Comparison of ENCODE assay signal across 17 cellular contexts in the genomic region with DNA sequence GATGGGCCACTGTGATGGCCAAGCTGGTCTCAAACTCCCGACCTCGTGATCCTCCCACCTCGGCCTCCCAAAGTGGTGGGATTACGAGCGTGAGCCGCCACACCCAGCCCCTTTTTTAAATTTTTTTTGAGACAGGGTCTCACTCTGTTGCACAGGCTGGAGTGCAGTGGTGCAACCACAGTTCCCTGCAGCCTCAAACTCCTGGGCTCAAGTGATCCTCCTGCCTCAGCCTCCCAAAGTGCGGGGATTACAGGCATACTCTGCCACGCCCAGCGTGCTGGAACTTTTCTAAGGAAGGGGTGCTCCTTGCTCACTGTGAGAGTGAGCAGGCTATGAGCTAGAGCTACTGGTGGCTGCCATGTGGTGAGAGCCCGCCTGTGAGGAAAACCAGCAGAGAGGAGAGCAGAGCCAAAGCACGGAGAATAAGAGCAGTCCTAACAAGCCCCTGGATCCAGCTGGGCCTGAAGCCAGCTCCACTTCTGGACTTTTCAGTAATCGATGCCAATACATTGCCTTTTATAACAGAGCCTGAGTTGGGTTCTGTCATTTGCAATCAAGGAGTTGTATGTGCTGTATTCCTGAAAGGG.
DNase-seq lines count a peak whose midpoint lies in the region; TF ChIP-seq lines count a peak whose summit lies in the region.
"Had no signal": no experiment of that assay in that cellular context is flagged by ENCODE, and none has a peak within 500 bp of the region (broad histone marks: within the 10 kb centered on the region; RNA-seq: fewer than 3 reads in every experiment).

No MANE protein-coding gene starts in this region.

- 89 to 95% (median 94%) methylated on average over 12 of the region's 12 CpGs for WGBS in spleen, 5 donors

- no peaks in the 10 kb centered on the region for H3K36me3 ChIP-seq in Peyer's patch
- no peaks in the 10 kb centered on the region for H3K36me3 ChIP-seq in spleen
- H3K36me3 ChIP-seq: gastroesophageal sphincter, ovary, thoracic aorta had no signal

- H3K27me3 ChIP-seq in Peyer's patch = no peaks in the 10 kb centered on the region
- peaks cover 6% of the 10 kb centered on the region for H3K27me3 ChIP-seq in layer of hippocampus (ENCODE audit: control insufficient read depth, insufficient read depth, low read length)
- peaks cover 0 to 98% (median 23%) of the 10 kb centered on the region in 7 donors for H3K27me3 ChIP-seq in spleen (replicated peaks in 1 of 7)
- H3K27me3 ChIP-seq: ovary had no signal

- intact Hi-C loops in spleen (cut with DNase I; ENCODE audit: low total_unique reads) = no loop called here

- H3K27ac ChIP-seq in Peyer's patch = no peak overlapping the region
- peak overlapping the region; percentile 8 for H3K27ac ChIP-seq in layer of hippocampus (ENCODE audit: low read depth, low read length)
- H3K27ac ChIP-seq in spleen = no peak overlapping the region
- H3K27ac ChIP-seq: 22Rv1, gastroesophageal sphincter, ovary, RWPE1, thoracic aorta had no signal

- H3K4me1 ChIP-seq in Peyer's patch (no peaks in the 10 kb centered on the region), spleen (no peaks in the 10 kb centered on the region)
- H3K4me1 ChIP-seq: gastroesophageal sphincter had no signal

- peaks cover 0 to 4% (median 0%) of the 10 kb centered on the region in 4 donors for H3K9me3 ChIP-seq in Peyer's patch
- peaks cover 0 to 11% (median 3%) of the 10 kb centered on the region in 8 donors for H3K9me3 ChIP-seq in spleen
- H3K9me3 ChIP-seq: thoracic aorta had no signal

- no peak for TF ChIP-seq POLR2A in Peyer's patch (IDR thresholded peaks at IDR 0.05)
- TF ChIP-seq POLR2A in spleen (IDR thresholded peaks at IDR 0.05) = no peak

- DNase-seq in DMS 273 (lab: John Stamatoyannopoulos, UW; ENCODE audit: unreplicated experiment) (peak; percentile 31), DMS 273 treated with DMSO at 0.1 percent for 48 hours (lab: John Stamatoyannopoulos, UW) (no peak), Peyer's patch (peak in 2 of 3 donors; percentile 7 to 14), spleen (peak; percentile 18), HK-2 (ENCODE audit: unreplicated experiment) (no peak), hypothalamus (lab: John Stamatoyannopoulos, UW) (no peak), NCI-H82 treated with DMSO at 0.1 percent for 48 hours (lab: John Stamatoyannopoulos, UW; ENCODE audit: unreplicated experiment) (no peak)
- DNase-seq: activated CD8-positive, alpha-beta T cell treated with anti-CD3 and anti-CD28 coated beads for 36 hours; kidney glomerular epithelial cell; NCI-H1694 treated with DMSO at 0.1 percent for 48 hours had no signal

- H3K4me3 ChIP-seq in Peyer's patch = no peak overlapping the region
- no peak overlapping the region for H3K4me3 ChIP-seq in spleen
- H3K4me3 ChIP-seq: gastroesophageal sphincter, GM12878, ovary, thoracic aorta had no signal

- TF ChIP-seq CTCF in Peyer's patch (IDR thresholded peaks at IDR 0.05) (no peak), spleen (IDR thresholded peaks at IDR 0.05 in 8 of 11, conservative IDR thresholded peaks at IDR 0.05 in 3 of 11) (no peak)

Comparison
In these comparisons a context has a peak if more than half of its experiments do, and no peak if none do; other contexts are left out.
1. DNase-seq: peak in DMS 273 (single experiment), Peyer's patch (2 of 3) and spleen (single experiment); none in DMS 273 treated with DMSO at 0.1 percent for 48 hours (single experiment), HK-2 (single experiment), hypothalamus (0 of 51) and NCI-H82 treated with DMSO at 0.1 percent for 48 hours (single experiment).